Comparison of ENCODE assay signal across 23 cellular contexts in genomic region chr2:88834866-88835265, GRCh38.
"Had no signal": no experiment of that assay in that cellular context is flagged by ENCODE, and none has a peak within 500 bp of the region (broad histone marks: within the 10 kb centered on the region; RNA-seq: fewer than 3 reads in every experiment).

No MANE protein-coding gene starts in this region.

- H3K9me3 Mint-ChIP-seq: activated CD4-positive, alpha-beta memory T cell treated with anti-CD3 and anti-CD28 coated beads for 36 hours; activated naive CD8-positive, alpha-beta T cell treated with anti-CD3 and anti-CD28 coated beads, Interleukin-2, amount 10 ng/mL, durations not matched to agents 7 days and 5 days; type B pancreatic cell had no signal

- H3K4me3 ChIP-seq: body of pancreas, cardiac muscle cell, lower lobe of right lung, thoracic aorta, vagina had no signal

- H3K27ac Mint-ChIP-seq: activated CD4-positive, alpha-beta memory T cell treated with anti-CD3 and anti-CD28 coated beads for 36 hours; activated naive CD8-positive, alpha-beta T cell treated with anti-CD3 and anti-CD28 coated beads, Interleukin-2, amount 10 ng/mL, durations not matched to agents 7 days and 5 days; naive thymus-derived CD4-positive, alpha-beta T cell; type B pancreatic cell had no signal

- H3K4me1 Mint-ChIP-seq: activated naive CD8-positive, alpha-beta T cell treated with anti-CD3 and anti-CD28 coated beads, Interleukin-2, amount 10 ng/mL, durations not matched to agents 7 days and 5 days; neural crest cell had no signal

- H3K36me3 ChIP-seq: cardiac muscle cell, lower lobe of right lung, thoracic aorta, vagina had no signal

- H3K27me3 ChIP-seq: body of pancreas, cardiac muscle cell, vagina had no signal

- H3K36me3 Mint-ChIP-seq: activated CD4-positive, alpha-beta memory T cell treated with anti-CD3 and anti-CD28 coated beads for 36 hours; activated naive CD8-positive, alpha-beta T cell treated with anti-CD3 and anti-CD28 coated beads, Interleukin-2, amount 10 ng/mL, durations not matched to agents 7 days and 5 days; naive thymus-derived CD4-positive, alpha-beta T cell; type B pancreatic cell had no signal

- H3K27me3 Mint-ChIP-seq: type B pancreatic cell had no signal

- H3K4me3 Mint-ChIP-seq: activated CD4-positive, alpha-beta memory T cell treated with anti-CD3 and anti-CD28 coated beads for 36 hours; activated naive CD8-positive, alpha-beta T cell treated with anti-CD3 and anti-CD28 coated beads, Interleukin-2, amount 10 ng/mL, durations not matched to agents 7 days and 5 days; naive thymus-derived CD4-positive, alpha-beta T cell; neural crest cell; type B pancreatic cell had no signal

- H3K27ac ChIP-seq: body of pancreas, cardiac muscle cell, foreskin keratinocyte, lower lobe of right lung, thoracic aorta, vagina had no signal

- H3K9me3 ChIP-seq: body of pancreas, lower lobe of right lung, thoracic aorta, vagina had no signal

- H3K4me1 ChIP-seq: foreskin keratinocyte, vagina had no signal

- ATAC-seq: body of pancreas; foreskin keratinocyte; lower lobe of right lung; naive thymus-derived CD4-positive, alpha-beta T cell; sciatic nerve had no signal

- DNase-seq: activated CD4-positive, alpha-beta memory T cell treated with anti-CD3 and anti-CD28 coated beads for 36 hours; activated CD4-positive, alpha-beta T cell treated with anti-CD3 and anti-CD28 coated beads for 4 hours; activated CD4-positive, CD25-positive, alpha-beta regulatory T cell; activated naive CD4-positive, alpha-beta T cell treated with Interleukin-2 at 50 U/mL for 16 hours; activated naive CD8-positive, alpha-beta T cell treated with anti-CD3 and anti-CD28 coated beads, Interleukin-2, amount 10 ng/mL, durations not matched to agents 7 days and 5 days; activated T-cell treated with anti-CD3 and anti-CD28 coated beads, Interleukin-2, amount 50 U/mL, for 48 hours; amygdala; body of pancreas; foreskin keratinocyte; kidney; lower lobe of right lung; naive thymus-derived CD4-positive, alpha-beta T cell; occipital lobe; posterior cingulate gyrus; small intestine; stimulated activated CD4-positive, alpha-beta T cell treated with anti-CD3 and anti-CD28 coated beads, Interleukin-15, amount 100 ng/mL, for 24 hours; stimulated activated naive CD4-positive, alpha-beta T cell treated with Interleukin-2 at 50 U/mL for 16 hours had no signal
